In the genomic region with DNA sequence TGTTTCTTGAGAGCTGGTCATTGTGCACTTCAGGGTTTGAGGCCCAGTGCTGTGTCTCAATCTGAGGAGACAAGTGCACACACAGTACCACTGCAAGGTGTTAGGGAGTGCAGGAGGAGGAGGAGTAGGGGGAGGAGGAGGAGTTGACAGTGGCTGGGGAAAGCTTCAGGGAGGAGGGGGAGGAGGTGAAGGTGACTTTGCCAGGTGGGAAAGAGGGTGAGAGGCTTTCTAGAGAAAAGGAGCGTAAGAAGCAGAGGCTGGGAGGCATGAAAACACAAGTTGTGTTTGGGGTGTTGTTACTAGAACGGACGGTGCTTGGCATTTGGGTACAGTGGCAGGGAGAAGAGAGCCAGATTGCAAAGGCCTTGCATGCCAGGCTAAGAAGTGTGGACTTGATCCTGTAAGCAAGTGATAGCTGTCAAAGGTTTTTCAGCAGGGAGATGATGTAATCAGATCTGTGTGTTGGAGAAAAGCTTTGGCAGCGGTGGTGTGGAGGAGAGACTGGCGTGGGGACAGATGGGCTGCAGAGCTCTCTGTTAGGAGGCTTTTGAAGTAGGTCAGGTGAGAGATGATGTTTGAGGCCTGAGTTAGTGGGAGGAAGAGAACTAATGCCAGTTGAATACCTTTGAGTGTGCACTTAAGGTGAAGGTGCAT, we compare ENCODE assay signal across 13 cellular contexts. TPM values are rescaled to one million over a fixed set of nuclear protein-coding genes. Genes with fewer than 3 reads are reported as not detected.
DNase-seq lines count a peak whose midpoint lies in the region; ATAC-seq and TF ChIP-seq lines count a peak whose summit lies in the region.
"Had no signal": no experiment of that assay in that cellular context is flagged by ENCODE, and none has a peak within 500 bp of the region (broad histone marks: within the 10 kb centered on the region; RNA-seq: fewer than 3 reads in every experiment).

No MANE protein-coding gene starts in this region.

- H3K79me2 ChIP-seq in neural progenitor cell (ENCODE audit: low read depth), result no peaks in the 10 kb centered on the region

- peak overlapping the region in 1 of 5 experiments; percentile 8 for H3K4me3 Mint-ChIP-seq in brain
- H3K4me3 Mint-ChIP-seq in neural progenitor cell, result no peak overlapping the region

- no peaks in the 10 kb centered on the region for H3F3A ChIP-seq in neural progenitor cell (ENCODE audit: low read depth)

- DNase-seq in DMS 273 (lab: John Stamatoyannopoulos, UW; ENCODE audit: unreplicated experiment) (peak; percentile 95), NCI-H2171 (lab: John Stamatoyannopoulos, UW) (peak; percentile 87), lung (ENCODE audit: low spot score) (no peak), neural progenitor cell (ENCODE audit: low spot score) (no peak), NCI-H1105 (lab: John Stamatoyannopoulos, UW) (no peak), NCI-H1048 (lab: John Stamatoyannopoulos, UW) (no peak)
- DNase-seq: activated CD4-positive, CD25-positive, alpha-beta regulatory T cell; activated effector memory CD4-positive, alpha-beta T cell treated with Interleukin-2 at 50 U/mL for 16 hours; cortex of kidney; MM.1S had no signal

- no peak overlapping the region for H3K9ac ChIP-seq in neural progenitor cell

- H3K9me3 ChIP-seq in lung (ENCODE audit: control insufficient read depth in 2 of 2, insufficient read depth in 1 of 2, low read length in 1 of 2), result no peaks in the 10 kb centered on the region
- no peaks in the 10 kb centered on the region for H3K9me3 ChIP-seq in neural progenitor cell (ENCODE audit: low read depth)

- H3K27me3 ChIP-seq in lung (ENCODE audit: control insufficient read depth, insufficient read depth) (no peaks in the 10 kb centered on the region), neural progenitor cell (no peaks in the 10 kb centered on the region)

- peaks cover 4% of the 10 kb centered on the region for H4K20me1 ChIP-seq in neural progenitor cell (ENCODE audit: low read depth)

- H3K4me1 Mint-ChIP-seq in brain (peaks cover 36% of the 10 kb centered on the region), neural progenitor cell (peaks cover 26% of the 10 kb centered on the region)

- peak overlapping the region; percentile 9 to 55 for H3K27ac ChIP-seq in lung (ENCODE audit: low read depth in 1 of 2, low read length in 1 of 2)
- no peak overlapping the region for H3K27ac ChIP-seq in neural progenitor cell

- ATAC-seq in lung (ENCODE audit: insufficient read depth, low FRiP score) (no peak), GM18867 (IDR thresholded peaks at IDR 0.05; ENCODE audit: unreplicated experiment) (no peak)
- ATAC-seq: sciatic nerve had no signal

- 39 to 63% methylated on average over 5 of the region's 5 CpGs for WGBS in lung, 2 donors

- H3K4me2 ChIP-seq in neural progenitor cell, result no peak overlapping the region

- H3K4me1 ChIP-seq in lung (ENCODE audit: control insufficient read depth in 2 of 2, insufficient read depth in 2 of 2, low read length in 2 of 2) (peaks cover 17 to 28% of the 10 kb centered on the region in 2 donors), neural progenitor cell (no peaks in the 10 kb centered on the region)

- H2AFZ ChIP-seq in neural progenitor cell (replicated peaks), result no peak overlapping the region

- H3K27ac Mint-ChIP-seq in brain (peak overlapping the region in 4 of 5 experiments; percentile 21 to 81 (median 56)), neural progenitor cell (no peak overlapping the region)

- H3K4me3 ChIP-seq in lung, result no peak overlapping the region
- H3K4me3 ChIP-seq in neural progenitor cell, result no peak overlapping the region

- H3K36me3 ChIP-seq in lung (ENCODE audit: control insufficient read depth in 2 of 2, insufficient read depth in 2 of 2, low read length in 2 of 2) (no peaks in the 10 kb centered on the region), neural progenitor cell (no peaks in the 10 kb centered on the region)

- peaks cover 3% of the 10 kb centered on the region for H3K36me3 Mint-ChIP-seq in brain
- no peaks in the 10 kb centered on the region for H3K36me3 Mint-ChIP-seq in neural progenitor cell

- TF ChIP-seq CTCF in brain (conservative IDR thresholded peaks at IDR 0.05) (no peak), lung (IDR thresholded peaks at IDR 0.05; ENCODE audit: control extremely low read depth, extremely low read depth) (no peak), neural progenitor cell (IDR thresholded peaks at IDR 0.05) (no peak)

- no peaks in the 10 kb centered on the region for H3K9me3 Mint-ChIP-seq in brain
- H3K9me3 Mint-ChIP-seq in neural progenitor cell, result peaks cover 2% of the 10 kb centered on the region

- no peaks in the 10 kb centered on the region for H3K27me3 Mint-ChIP-seq in brain
- peaks cover 2% of the 10 kb centered on the region for H3K27me3 Mint-ChIP-seq in neural progenitor cell (ENCODE audit: insufficient read depth, low read depth)

RNA-seq across cellular contexts. Expression of gene TANC1, which starts 16.2 kb away (rescaled TPM):
- polyA plus RNA-seq in brain (ENCODE audit: insufficient read depth, low read depth, low replicate concordance) (3.3 TPM), lung (10 to 100 TPM; 14.3 to 32.4 TPM)
- total RNA-seq in lung (10 to 100 TPM; 42.2 to 99.5 TPM), neural progenitor cell (ENCODE audit: low replicate concordance) (7.5 and 11.9 TPM in 2 replicates)

Comparison
In these comparisons a context has a peak if more than half of its experiments do, and no peak if none do; other contexts are left out.
1. DNase-seq: peak in DMS 273 (single experiment) and NCI-H2171 (single experiment); none in lung (single experiment), neural progenitor cell (single experiment), NCI-H1105 (single experiment) and NCI-H1048 (single experiment).